ENCODE assay signal across 1 cellular context in genomic region chr3:27500051-27500450, GRCh38.
TF ChIP-seq lines count a peak whose summit lies in the region.

No MANE protein-coding gene starts in this region.

TF ChIP-seq in HepG2, 621 proteins besides CTCF, POLR2A, EP300 and RAD21:
- TF ChIP-seq ZNF766 (CRISPR knock-in tag; IDR thresholded peaks at IDR 0.05; ENCODE audit: borderline replicate concordance) (no peak), MTF1 (CRISPR knock-in tag; IDR thresholded peaks at IDR 0.05) (no peak), SMAD1 (CRISPR knock-in tag; IDR thresholded peaks at IDR 0.05; ENCODE audit: borderline replicate concordance, low read depth) (no peak), TEAD2 (CRISPR knock-in tag; IDR thresholded peaks at IDR 0.05) (no peak), ZNF333 (CRISPR knock-in tag; IDR thresholded peaks at IDR 0.05; ENCODE audit: borderline replicate concordance) (no peak), NFIC (IDR thresholded peaks at IDR 0.05; ENCODE audit: low read length) (no peak), ARID2 (CRISPR knock-in tag; IDR thresholded peaks at IDR 0.05; ENCODE audit: borderline replicate concordance) (no peak), PRDM10 (CRISPR knock-in tag; IDR thresholded peaks at IDR 0.05; ENCODE audit: low read depth) (no peak), ZNF589 (CRISPR knock-in tag; conservative IDR thresholded peaks at IDR 0.05) (no peak), ZMAT3 (CRISPR knock-in tag; conservative IDR thresholded peaks at IDR 0.05) (no peak), MNT (IDR thresholded peaks at IDR 0.05) (no peak), FOXA3 (CRISPR knock-in tag; IDR thresholded peaks at IDR 0.05) (no peak), CAMTA2 (CRISPR knock-in tag; IDR thresholded peaks at IDR 0.05; ENCODE audit: borderline replicate concordance) (no peak), ARNTL (CRISPR knock-in tag; IDR thresholded peaks at IDR 0.05) (no peak), ZBTB21 (CRISPR knock-in tag; IDR thresholded peaks at IDR 0.05) (no peak), FOXK1 (CRISPR knock-in tag; IDR thresholded peaks at IDR 0.05; ENCODE audit: borderline replicate concordance, low read depth) (no peak), ZBTB2 (CRISPR knock-in tag; IDR thresholded peaks at IDR 0.05; ENCODE audit: low read depth) (no peak), POLR2G (IDR thresholded peaks at IDR 0.05; ENCODE audit: low read depth, low read length) (no peak), TSC22D2 (CRISPR knock-in tag; IDR thresholded peaks at IDR 0.05; ENCODE audit: borderline replicate concordance) (no peak)
TF ChIP-seq in HepG2: peak in this region for 0.
